In genomic region chr17:82234211-82235055, GRCh38 we compare ENCODE assay signal across 12 cellular contexts. TPM values are rescaled to one million over a fixed set of nuclear protein-coding genes. Genes with fewer than 3 reads are reported as not detected.
A peak's percentile ranks its signal among the peaks of the same experiment; 100 is the strongest.
DNase-seq lines count a peak whose midpoint lies in the region; TF ChIP-seq lines count a peak whose summit lies in the region.
"Had no signal": no experiment of that assay in that cellular context is flagged by ENCODE, and none has a peak within 500 bp of the region (broad histone marks: within the 10 kb centered on the region; RNA-seq: fewer than 3 reads in every experiment).

No MANE protein-coding gene starts in this region.

- no peak overlapping the region for H2BK15ac ChIP-seq in neuronal stem cell (ENCODE audit: low read length)

- no peak overlapping the region for H2BK5ac ChIP-seq in neuronal stem cell (ENCODE audit: low read length)

- H3K9ac ChIP-seq in neuronal stem cell (ENCODE audit: low read depth, low read length, poor library complexity) = peak overlapping the region; percentile 66

- peaks cover 94% of the 10 kb centered on the region for H3K79me2 ChIP-seq in ACC112 (ENCODE audit: control insufficient read depth, insufficient read depth, low read length, unreplicated experiment)

- H3K79me1 ChIP-seq in neuronal stem cell (ENCODE audit: low read depth, low read length) = peaks cover 8% of the 10 kb centered on the region

- no peak overlapping the region for H4K91ac ChIP-seq in neuronal stem cell (ENCODE audit: low read depth, low read length, poor library complexity)

- H3K27me3 Mint-ChIP-seq in Calu3 (ENCODE audit: unreplicated experiment) = no peaks in the 10 kb centered on the region
- H3K27me3 Mint-ChIP-seq in T-helper 2 cell treated with Interferon-gamma antibody and Interleukin-4, amounts not matched to agents 5 μg/mL and 100 μg/mL, for 36 hours (ENCODE audit: low read depth) = no peaks in the 10 kb centered on the region

- no peak overlapping the region for H3K14ac ChIP-seq in neuronal stem cell (ENCODE audit: low read length)

- H3K27ac ChIP-seq in ACC112 (ENCODE audit: low read depth, low read length) = peak overlapping the region; percentile 17; the same call in 1 of the 2 replicates
- peak overlapping the region; percentile 15; the same call in 1 of the 2 replicates for H3K27ac ChIP-seq in VCaP
- H3K27ac ChIP-seq in neuronal stem cell (replicated peaks; ENCODE audit: low read length) = no peak overlapping the region

- BruUV-seq in Calu3 (replicated peaks; lab: Mats Ljungman, UMichigan) = no TSS peak

- no peaks in the 10 kb centered on the region for H3K9me3 Mint-ChIP-seq in Calu3 (ENCODE audit: low read depth, unreplicated experiment)
- no peaks in the 10 kb centered on the region for H3K9me3 Mint-ChIP-seq in T-helper 2 cell treated with Interferon-gamma antibody and Interleukin-4, amounts not matched to agents 5 μg/mL and 100 μg/mL, for 36 hours

- H2BK12ac ChIP-seq in neuronal stem cell (ENCODE audit: low read length) = no peak overlapping the region

- H2BK120ac ChIP-seq in neuronal stem cell (ENCODE audit: low read depth, low read length) = no peak overlapping the region

- no peak overlapping the region for H3K4me3 ChIP-seq in ACC112 (ENCODE audit: low read depth, low read length)
- no peak overlapping the region for H3K4me3 ChIP-seq in neuronal stem cell (ENCODE audit: low read length in 2 of 2)
- H3K4me3 ChIP-seq: Peyer's patch had no signal

- H3K36me3 ChIP-seq in ACC112 (ENCODE audit: insufficient read depth, low read length) (peaks cover 16% of the 10 kb centered on the region; the same call in 1 of the 2 replicates), neuronal stem cell (replicated peaks in 1 of 2; ENCODE audit: control insufficient read depth in 2 of 2, insufficient read depth in 2 of 2, low read length in 2 of 2) (peaks cover 6 to 15% of the 10 kb centered on the region in 2 donors)

- TF ChIP-seq CTCF in Calu3 (IDR thresholded peaks at IDR 0.05; ENCODE audit: unreplicated experiment) (no peak), VCaP (conservative IDR thresholded peaks at IDR 0.05) (no peak)

- intact Hi-C loops in Calu3 (cut with micrococcal nuclease; ENCODE audit: unreplicated experiment) = no loop called here

- CTCF ChIA-PET in Calu3 (lab: Charles Lee) = interaction anchor here (0.6 to 0.9 kb wide), 2 partner anchors 28 to 71 kb away, joined by 3 read pairs; no protein-coding TSS in a partner anchor

- peaks cover 20% of the 10 kb centered on the region for H3K4me1 Mint-ChIP-seq in Calu3 (ENCODE audit: low read depth, unreplicated experiment)
- peaks cover 18% of the 10 kb centered on the region for H3K4me1 Mint-ChIP-seq in T-helper 2 cell treated with Interferon-gamma antibody and Interleukin-4, amounts not matched to agents 5 μg/mL and 100 μg/mL, for 36 hours (ENCODE audit: low read depth)

- H4K8ac ChIP-seq in neuronal stem cell (ENCODE audit: low read depth, low read length) = no peak overlapping the region

- no peak overlapping the region for H3K27ac Mint-ChIP-seq in Calu3 (ENCODE audit: unreplicated experiment)
- H3K27ac Mint-ChIP-seq in T-helper 2 cell treated with Interferon-gamma antibody and Interleukin-4, amounts not matched to agents 5 μg/mL and 100 μg/mL, for 36 hours = no peak overlapping the region

- peaks cover 0 to 3% of the 10 kb centered on the region in 2 donors for H3K9me3 ChIP-seq in neuronal stem cell (replicated peaks in 1 of 2; ENCODE audit: control insufficient read depth in 2 of 2, insufficient read depth in 1 of 2, low read depth in 1 of 2, low read length in 2 of 2)
- H3K9me3 ChIP-seq: Peyer's patch had no signal

- H3K4me1 ChIP-seq in ACC112 (ENCODE audit: control insufficient read depth, insufficient read depth, low read length, unreplicated experiment) = peaks cover 54% of the 10 kb centered on the region
- peaks cover 13 to 15% of the 10 kb centered on the region in 2 donors for H3K4me1 ChIP-seq in neuronal stem cell (ENCODE audit: control insufficient read depth in 2 of 2, insufficient read depth in 1 of 2, low read depth in 1 of 2, low read length in 2 of 2)

- H3K18ac ChIP-seq in neuronal stem cell (ENCODE audit: low read length) = peak overlapping the region; percentile 53

- no peaks in the 10 kb centered on the region for H3K27me3 ChIP-seq in ACC112 (ENCODE audit: insufficient read depth, low read length)
- H3K27me3 ChIP-seq in neuronal stem cell (ENCODE audit: control insufficient read depth in 3 of 3, insufficient read depth in 3 of 3, low read depth in 1 of 3, low read length in 3 of 3) = peaks cover 9 to 24% (median 14%) of the 10 kb centered on the region in 3 experiments
- H3K27me3 ChIP-seq: Peyer's patch had no signal

- no peak overlapping the region for H3K4me2 ChIP-seq in neuronal stem cell (ENCODE audit: insufficient read depth, low read length, poor library complexity, severe bottlenecking)

- WGBS in neuronal stem cell (ENCODE audit: extremely low coverage in 2 of 2, insufficient read length in 2 of 2, insufficient replicate concordance in 1 of 2), 2 donors = no CpG with 5 or more reads among the region's 26 CpGs

- peak; percentile 66 for DNase-seq in Calu3
- no peak for DNase-seq in neuronal stem cell (ENCODE audit: low spot score)
- no peak for DNase-seq in EL
- DNase-seq in T-helper 2 cell treated with Interferon-gamma antibody and Interleukin-4, amounts not matched to agents 5 μg/mL and 100 μg/mL, for 36 hours (ENCODE audit: low spot score) = no peak
- no peak for DNase-seq in inferior parietal cortex (ENCODE audit: extremely low spot score)
- DNase-seq in cortex of kidney (lab: John Stamatoyannopoulos, UW) = no peak
- DNase-seq: activated CD4-positive, CD25-positive, alpha-beta regulatory T cell; activated gamma-delta T cell treated with Interleukin-2 at 50 U/mL for 16 hours; NCI-H2029 treated with DMSO at 0.1 percent for 48 hours had no signal

- peak overlapping the region; percentile 36 for H3K4me3 Mint-ChIP-seq in Calu3 (ENCODE audit: low read depth, unreplicated experiment)
- no peak overlapping the region for H3K4me3 Mint-ChIP-seq in T-helper 2 cell treated with Interferon-gamma antibody and Interleukin-4, amounts not matched to agents 5 μg/mL and 100 μg/mL, for 36 hours

- H3K36me3 Mint-ChIP-seq in Calu3 (ENCODE audit: insufficient read depth, unreplicated experiment) = peaks cover 53% of the 10 kb centered on the region
- peaks cover 14% of the 10 kb centered on the region for H3K36me3 Mint-ChIP-seq in T-helper 2 cell treated with Interferon-gamma antibody and Interleukin-4, amounts not matched to agents 5 μg/mL and 100 μg/mL, for 36 hours (ENCODE audit: low read depth)

- H3K4ac ChIP-seq in neuronal stem cell (ENCODE audit: low read length) = no peak overlapping the region

- H2AFZ ChIP-seq in ACC112 (ENCODE audit: low read length, unreplicated experiment) = no peak overlapping the region
- H2AFZ ChIP-seq in neuronal stem cell (ENCODE audit: low read length) = no peak overlapping the region

- no peak overlapping the region for H3K23ac ChIP-seq in neuronal stem cell (ENCODE audit: low read depth, low read length, poor library complexity)

- peak overlapping the region; percentile 33 for H2AK5ac ChIP-seq in neuronal stem cell (ENCODE audit: low read depth, low read length)

RNA-seq across cellular contexts. Expression of gene SLC16A3, which starts 5.6 kb away (rescaled TPM):
- total RNA-seq in Calu3 (2022) = 44.7 and 47.2 TPM in 2 replicates
- polyA plus RNA-seq in neuronal stem cell (2013, experiment 1 of 2) = 3.5 TPM
- 3.2 TPM for polyA plus RNA-seq in neuronal stem cell (2013, experiment 2 of 2)

RNA-seq across cellular contexts. Expression of gene CCDC57, which starts 21.8 kb away (rescaled TPM):
- 69.9 and 76.8 TPM in 2 replicates for total RNA-seq in Calu3 (2022)
- 26.0 TPM for polyA plus RNA-seq in neuronal stem cell (2013, experiment 1 of 2)
- polyA plus RNA-seq in neuronal stem cell (2013, experiment 2 of 2) = 24.0 TPM

RNA-seq across cellular contexts. Expression of gene CSNK1D, which starts 39.1 kb away (rescaled TPM):
- 157 and 160 TPM in 2 replicates for total RNA-seq in Calu3 (2022)
- 70.3 TPM for polyA plus RNA-seq in neuronal stem cell (2013, experiment 1 of 2)
- 72.1 TPM for polyA plus RNA-seq in neuronal stem cell (2013, experiment 2 of 2)
